8 cellular contexts compared by ENCODE assay signal in genomic region chr9:121268598-121269029, GRCh38. TPM values are rescaled to one million over a fixed set of nuclear protein-coding genes. Genes with fewer than 3 reads are reported as not detected.
DNase-seq lines count a peak whose midpoint lies in the region; ATAC-seq, FAIRE-seq and TF ChIP-seq lines count a peak whose summit lies in the region.

No MANE protein-coding gene starts in this region.

- no peak for FAIRE-seq in RCC 7860 (lab: Jason Lieb, UNC)

- H3K4me3 ChIP-seq in AG04449 (ENCODE audit: low read depth, low read length): peak overlapping the region; percentile 91
- peak overlapping the region; percentile 91 for H3K4me3 ChIP-seq in coronary artery
- peak overlapping the region; percentile 50 for H3K4me3 ChIP-seq in mucosa of descending colon

- peaks cover 42% of the 10 kb centered on the region for H3K4me1 ChIP-seq in mucosa of descending colon (ENCODE audit: low read depth)

- H3K27ac ChIP-seq in coronary artery: peak overlapping the region; percentile 93 to 97

- intact Hi-C loops in mucosa of descending colon (cut with DNase I, micrococcal nuclease): loop anchor here in 1 of 2 donors (10.0 kb wide), 1 partner anchor 56 kb away; no protein-coding TSS in a partner anchor

- peak; percentile 28 for ATAC-seq in GM21360 (IDR thresholded peaks at IDR 0.05; ENCODE audit: unreplicated experiment)
- ATAC-seq in mucosa of descending colon: peak; percentile 60

- CTCF ChIA-PET in AG04449 (lab: Yijun Ruan, JAX): interaction anchor here (0.7 to 9.1 kb wide), 12 partner anchors 9 to 207 kb away, joined by 3 to 55 read pairs (median 22); no protein-coding TSS in a partner anchor

- no peaks in the 10 kb centered on the region for H3K36me3 ChIP-seq in mucosa of descending colon (ENCODE audit: low read depth)

- H3K9me3 ChIP-seq in mucosa of descending colon: no peaks in the 10 kb centered on the region

- TF ChIP-seq CTCF in AG04449 (IDR thresholded peaks at IDR 0.05; ENCODE audit: insufficient read depth, low read length, missing control alignments) (no peak), coronary artery (IDR thresholded peaks at IDR 0.05) (no peak), mucosa of descending colon (IDR thresholded peaks at IDR 0.05) (no peak)

- no peak for DNase-seq in AG04449 (ENCODE audit: low read depth, low spot score)
- DNase-seq in NCI-H69 (lab: John Stamatoyannopoulos, UW): peak; percentile 35
- no peak for DNase-seq in coronary artery (ENCODE audit: low spot score)
- DNase-seq in mucosa of descending colon: no peak
- DNase-seq in HuH-7.5 (ENCODE audit: low spot score): no peak
- DNase-seq in RCC 7860 (ENCODE audit: low spot score): no peak
- DNase-seq in activated CD4-positive, CD25-positive, alpha-beta regulatory T cell treated with anti-CD3 and anti-CD28 coated beads, Interleukin-2, amount 50 U/mL, for 72 hours: no peak

- POLR2A ChIA-PET in AG04449 (lab: Yijun Ruan, JAX): interaction anchor here (0.6 to 3.4 kb wide), 7 partner anchors 8 to 144 kb away, joined by 3 to 60 read pairs (median 6); no protein-coding TSS in a partner anchor

RNA-seq across cellular contexts. Expression of gene GSN, which starts 0.7 kb away (rescaled TPM):
- total RNA-seq in mucosa of descending colon: 100 to 1,000 TPM; 443 to 952 (median 937) TPM
